Comparison of ENCODE assay signal across 15 cellular contexts in genomic region chr6:149037026-149037734, GRCh38.
DNase-seq lines count a peak whose midpoint lies in the region; ATAC-seq and TF ChIP-seq lines count a peak whose summit lies in the region.
"Had no signal": no experiment of that assay in that cellular context is flagged by ENCODE, and none has a peak within 500 bp of the region (broad histone marks: within the 10 kb centered on the region; RNA-seq: fewer than 3 reads in every experiment).

No MANE protein-coding gene starts in this region.

- H3K4me3 ChIP-seq in iPS-20b (ENCODE audit: low read length) (no peak overlapping the region), gastrocnemius medialis (peak overlapping the region; percentile 22 to 47 (median 34))
- H3K4me3 ChIP-seq: GM12878 had no signal

- DNase-seq in HFFc6 (peak; percentile 15), amniotic epithelial cell (ENCODE audit: low read depth) (peak; percentile 25), gastrocnemius medialis (no peak), dermis blood vessel endothelial cell (no peak)
- no peak for DNase-seq in activated naive CD8-positive, alpha-beta T cell treated with anti-CD3 and anti-CD28 coated beads, Interleukin-2, amount 50 U/mL, for 24 hours
- no peak for DNase-seq in stimulated activated naive CD8-positive, alpha-beta T cell treated with anti-CD3 and anti-CD28 coated beads, Interleukin-15, amount 100 ng/mL, for 72 hours
- DNase-seq: activated T-cell treated with anti-CD3 and anti-CD28 coated beads, Interleukin-2, amount 50 U/mL, for 4 hours; left colon; NCI-H446 treated with DMSO at 0.1 percent for 48 hours; occipital lobe; stimulated activated CD4-positive, alpha-beta T cell treated with anti-CD3 and anti-CD28 coated beads, Interleukin-2, amount 100 ng/mL, for 48 hours had no signal

- intact Hi-C loops in gastrocnemius medialis (cut with DNase I; ENCODE audit: low total_unique reads): no loop called here

- H3K27ac Mint-ChIP-seq in HFFc6: peak overlapping the region; percentile 83
- no peak overlapping the region for H3K27ac Mint-ChIP-seq in activated naive CD8-positive, alpha-beta T cell treated with anti-CD3 and anti-CD28 coated beads, Interleukin-2, amount 50 U/mL, for 24 hours
- no peak overlapping the region for H3K27ac Mint-ChIP-seq in stimulated activated naive CD8-positive, alpha-beta T cell treated with anti-CD3 and anti-CD28 coated beads, Interleukin-15, amount 100 ng/mL, for 72 hours
- H3K27ac Mint-ChIP-seq: stimulated activated naive CD8-positive, alpha-beta T cell treated with anti-CD3 and anti-CD28 coated beads, Interleukin-15, Interleukin-2, amounts not matched to agents 100 ng/mL and 50 ng/mL, for 24 hours had no signal

- peaks cover 8% of the 10 kb centered on the region for H3K36me3 Mint-ChIP-seq in HFFc6 (ENCODE audit: low read depth)
- no peaks in the 10 kb centered on the region for H3K36me3 Mint-ChIP-seq in activated naive CD8-positive, alpha-beta T cell treated with anti-CD3 and anti-CD28 coated beads, Interleukin-2, amount 50 U/mL, for 24 hours (ENCODE audit: low read depth)

- H3K4me3 Mint-ChIP-seq in HFFc6: peak overlapping the region; percentile 78
- H3K4me3 Mint-ChIP-seq in activated naive CD8-positive, alpha-beta T cell treated with anti-CD3 and anti-CD28 coated beads, Interleukin-2, amount 50 U/mL, for 24 hours: no peak overlapping the region
- H3K4me3 Mint-ChIP-seq in stimulated activated naive CD8-positive, alpha-beta T cell treated with anti-CD3 and anti-CD28 coated beads, Interleukin-15, amount 100 ng/mL, for 72 hours: no peak overlapping the region
- H3K4me3 Mint-ChIP-seq: activated T-cell treated with anti-CD3 and anti-CD28 coated beads, Interleukin-2, amount 50 U/mL, for 4 hours; stimulated activated naive CD8-positive, alpha-beta T cell treated with anti-CD3 and anti-CD28 coated beads, Interleukin-15, Interleukin-2, amounts not matched to agents 100 ng/mL and 50 ng/mL, for 24 hours had no signal

- H3K9ac ChIP-seq in iPS-20b (ENCODE audit: low read depth, low read length): peak overlapping the region; percentile 21; the same call in 1 of the 2 replicates

- in situ Hi-C loops in gastrocnemius medialis (cut with MboI; ENCODE audit: low sequenced_read_pairs in 4 of 4): no loop called here

- ATAC-seq in gastrocnemius medialis: peak in 1 of 2 donors; percentile 59
- no peak for ATAC-seq in activated naive CD8-positive, alpha-beta T cell treated with anti-CD3 and anti-CD28 coated beads, Interleukin-2, amount 50 U/mL, for 24 hours
- no peak for ATAC-seq in stimulated activated naive CD8-positive, alpha-beta T cell treated with anti-CD3 and anti-CD28 coated beads, Interleukin-15, amount 100 ng/mL, for 72 hours
- ATAC-seq: activated T-cell treated with anti-CD3 and anti-CD28 coated beads, Interleukin-2, amount 50 U/mL, for 4 hours; GM12878; left colon; Right ventricle myocardium inferior had no signal

- no peak overlapping the region for H3K27ac ChIP-seq in iPS-20b (ENCODE audit: low read length)
- no peak overlapping the region for H3K27ac ChIP-seq in gastrocnemius medialis

- no peak for TF ChIP-seq CTCF in HFFc6 (IDR thresholded peaks at IDR 0.05)
- no peak for TF ChIP-seq CTCF in gastrocnemius medialis (IDR thresholded peaks at IDR 0.05 in 4 of 5, conservative IDR thresholded peaks at IDR 0.05 in 1 of 5)

- H3K36me3 ChIP-seq in iPS-20b (ENCODE audit: insufficient read depth, low read depth, low read length) (no peaks in the 10 kb centered on the region), gastrocnemius medialis (no peaks in the 10 kb centered on the region)

- H3K4me1 ChIP-seq in iPS-20b (ENCODE audit: insufficient read depth, low read length) (peaks cover 11% of the 10 kb centered on the region; the same call in 1 of the 2 replicates), gastrocnemius medialis (peaks cover 0 to 3% of the 10 kb centered on the region in 2 donors)

- peaks cover 60% of the 10 kb centered on the region for H3K4me1 Mint-ChIP-seq in HFFc6 (ENCODE audit: low read depth)
- peaks cover 51% of the 10 kb centered on the region for H3K4me1 Mint-ChIP-seq in activated naive CD8-positive, alpha-beta T cell treated with anti-CD3 and anti-CD28 coated beads, Interleukin-2, amount 50 U/mL, for 24 hours
- H3K4me1 Mint-ChIP-seq in stimulated activated naive CD8-positive, alpha-beta T cell treated with anti-CD3 and anti-CD28 coated beads, Interleukin-15, amount 100 ng/mL, for 72 hours: peaks cover 66% of the 10 kb centered on the region

- H3K9me3 ChIP-seq in iPS-20b (ENCODE audit: insufficient read depth, low read depth, low read length) (no peaks in the 10 kb centered on the region), gastrocnemius medialis (no peaks in the 10 kb centered on the region)

- no peaks in the 10 kb centered on the region for H3K27me3 ChIP-seq in iPS-20b (ENCODE audit: insufficient read depth, low read length)
- no peaks in the 10 kb centered on the region for H3K27me3 ChIP-seq in gastrocnemius medialis

- no peaks in the 10 kb centered on the region for H3K9me3 Mint-ChIP-seq in HFFc6
- no peaks in the 10 kb centered on the region for H3K9me3 Mint-ChIP-seq in activated naive CD8-positive, alpha-beta T cell treated with anti-CD3 and anti-CD28 coated beads, Interleukin-2, amount 50 U/mL, for 24 hours
- H3K9me3 Mint-ChIP-seq in stimulated activated naive CD8-positive, alpha-beta T cell treated with anti-CD3 and anti-CD28 coated beads, Interleukin-15, amount 100 ng/mL, for 72 hours: no peaks in the 10 kb centered on the region
- H3K9me3 Mint-ChIP-seq: activated T-cell treated with anti-CD3 and anti-CD28 coated beads, Interleukin-2, amount 50 U/mL, for 4 hours; stimulated activated naive CD8-positive, alpha-beta T cell treated with anti-CD3 and anti-CD28 coated beads, Interleukin-15, Interleukin-2, amounts not matched to agents 100 ng/mL and 50 ng/mL, for 24 hours had no signal

- H3K27me3 Mint-ChIP-seq in HFFc6 (ENCODE audit: insufficient read depth): peaks cover 1% of the 10 kb centered on the region; the same call in 1 of the 2 replicates
- H3K27me3 Mint-ChIP-seq in activated naive CD8-positive, alpha-beta T cell treated with anti-CD3 and anti-CD28 coated beads, Interleukin-2, amount 50 U/mL, for 24 hours: no peaks in the 10 kb centered on the region
- H3K27me3 Mint-ChIP-seq in stimulated activated naive CD8-positive, alpha-beta T cell treated with anti-CD3 and anti-CD28 coated beads, Interleukin-15, amount 100 ng/mL, for 72 hours: peaks cover 7% of the 10 kb centered on the region
- H3K27me3 Mint-ChIP-seq: stimulated activated naive CD8-positive, alpha-beta T cell treated with anti-CD3 and anti-CD28 coated beads, Interleukin-15, Interleukin-2, amounts not matched to agents 100 ng/mL and 50 ng/mL, for 24 hours had no signal

- no peak for TF ChIP-seq POLR2A in gastrocnemius medialis (IDR thresholded peaks at IDR 0.05)

Comparison
In these comparisons a context has a peak if more than half of its experiments do, and no peak if none do; other contexts are left out.
1. DNase-seq: peak in HFFc6 (single experiment) and amniotic epithelial cell (single experiment); none in gastrocnemius medialis (0 of 2), dermis blood vessel endothelial cell (single experiment), activated naive CD8-positive, alpha-beta T cell treated with anti-CD3 and anti-CD28 coated beads, Interleukin-2, amount 50 U/mL, for 24 hours (single experiment) and stimulated activated naive CD8-positive, alpha-beta T cell treated with anti-CD3 and anti-CD28 coated beads, Interleukin-15, amount 100 ng/mL, for 72 hours (0 of 2).